Comparison of ENCODE assay signal across 8 cellular contexts in genomic region chr12:50017047-50017446, GRCh38. TPM values are rescaled to one million over a fixed set of nuclear protein-coding genes. Genes with fewer than 3 reads are reported as not detected.
DNase-seq lines count a peak whose midpoint lies in the region; ATAC-seq, FAIRE-seq and TF ChIP-seq lines count a peak whose summit lies in the region.

No MANE protein-coding gene starts in this region.

- H3K36me3 ChIP-seq in HEK293 (ENCODE audit: control insufficient read depth in 2 of 2, insufficient read depth in 1 of 2, low read length in 2 of 2) (peaks cover 28 to 40% of the 10 kb centered on the region in 2 experiments), bronchial epithelial cell (ENCODE audit: control insufficient read depth, insufficient read depth, low read length) (no peaks in the 10 kb centered on the region), skeletal muscle satellite cell (ENCODE audit: insufficient read depth, low read length) (peaks cover 8% of the 10 kb centered on the region)

- no peak overlapping the region for H3K4me3 ChIP-seq in HEK293 (ENCODE audit: low read depth, low read length)
- H3K4me3 ChIP-seq in bronchial epithelial cell (ENCODE audit: low read depth, low read length), result no peak overlapping the region
- H3K4me3 ChIP-seq in skeletal muscle satellite cell (ENCODE audit: low read length), result peak overlapping the region; percentile 52

- H3K9me3 ChIP-seq in HEK293 (ENCODE audit: control insufficient read depth, insufficient read depth, low read depth, low read length), result no peaks in the 10 kb centered on the region
- H3K9me3 ChIP-seq in skeletal muscle satellite cell (replicated peaks; ENCODE audit: low read length), result no peaks in the 10 kb centered on the region

- peak overlapping the region; percentile 81 for H3K4me2 ChIP-seq in skeletal muscle satellite cell (ENCODE audit: low read length)

- H3K27me3 ChIP-seq in bronchial epithelial cell (ENCODE audit: control insufficient read depth, insufficient read depth, low read length) (no peaks in the 10 kb centered on the region), skeletal muscle satellite cell (ENCODE audit: control insufficient read depth, insufficient read depth, low read length) (no peaks in the 10 kb centered on the region)

- FAIRE-seq in bronchial epithelial cell (lab: Jason Lieb, UNC), result no peak

- CTCF ChIA-PET in HEK293 (lab: Yijun Ruan, JAX), result interaction anchor here (0.7 to 5.6 kb wide), 4 partner anchors 22 to 235 kb away, joined by 5 to 23 read pairs (median 8); no protein-coding TSS in a partner anchor

- POLR2A ChIA-PET in HEK293 (lab: Yijun Ruan, JAX), result interaction anchor here (1.9 kb wide), 1 partner anchor 8 kb away, joined by 5 read pairs; the partner anchor contains the start of gene RACGAP1

- TF ChIP-seq CTCF in HEK293 (tag by site-specific recombination; IDR thresholded peaks at IDR 0.05) (no peak), bronchial epithelial cell (IDR thresholded peaks at IDR 0.05; ENCODE audit: insufficient read depth, low read length, severe bottlenecking) (no peak)

- H3K4me1 ChIP-seq in HEK293 (ENCODE audit: control insufficient read depth, insufficient read depth, low read length) (peaks cover 12% of the 10 kb centered on the region), skeletal muscle satellite cell (ENCODE audit: control insufficient read depth, insufficient read depth, low read length) (peaks cover 32% of the 10 kb centered on the region)

- ATAC-seq in GM21360 (IDR thresholded peaks at IDR 0.05; ENCODE audit: unreplicated experiment), result no peak

- DNase-seq in bronchial epithelial cell (ENCODE audit: low read depth) (peak; percentile 79), iris pigment epithelial cell (ENCODE audit: low read depth) (peak; percentile 94), NCI-H748 (lab: John Stamatoyannopoulos, UW; ENCODE audit: unreplicated experiment) (no peak), NCI-H2081 treated with DMSO at 0.1 percent for 48 hours (lab: John Stamatoyannopoulos, UW) (no peak), HuH-7.5 (ENCODE audit: low spot score) (no peak)

- peak overlapping the region; percentile 59 for H3K9ac ChIP-seq in skeletal muscle satellite cell (ENCODE audit: low read depth, low read length)

- peak overlapping the region; percentile 13; the same call in 1 of the 2 replicates for H3K27ac ChIP-seq in HEK293 (ENCODE audit: extremely low read depth, low read depth, low read length)

TF ChIP-seq in HEK293, 187 proteins besides CTCF, POLR2A, EP300 and RAD21:
- TF ChIP-seq ZBTB21 (tag by site-specific recombination; IDR thresholded peaks at IDR 0.05) (peak; percentile 75), ZNF629 (tag by site-specific recombination; IDR thresholded peaks at IDR 0.05) (peak; percentile 76; the same call in 1 of the 2 replicates), ATF2 (tag by site-specific recombination; IDR thresholded peaks at IDR 0.05; ENCODE audit: low read depth) (peak; percentile 93), ZNF600 (tag by site-specific recombination; IDR thresholded peaks at IDR 0.05) (0 out of 2 replicates have a peak, but pooled peaks have one; percentile 21), FEZF1 (tag by site-specific recombination; IDR thresholded peaks at IDR 0.05) (no peak), GLI4 (tag by site-specific recombination; IDR thresholded peaks at IDR 0.05) (no peak), ZFP37 (tag by site-specific recombination; IDR thresholded peaks at IDR 0.05) (no peak)

RNA-seq across cellular contexts. Expression of gene RACGAP1, which starts 8.2 kb away (rescaled TPM):
- total RNA-seq in bronchial epithelial cell, result 9.6 and 11.3 TPM in 2 replicates
- total RNA-seq in skeletal muscle satellite cell (2012; rRNA removed), result 36.5 and 60.9 TPM in 2 replicates

RNA-seq across cellular contexts. Expression of gene ASIC1, which starts 40.3 kb away (rescaled TPM):
- 1.3 and 1.4 TPM in 2 replicates for total RNA-seq in bronchial epithelial cell
- total RNA-seq in skeletal muscle satellite cell (2012; rRNA removed), result 0.76 and 0.87 TPM in 2 replicates

RNA-seq across cellular contexts. Expression of gene AQP6, which starts 44.3 kb away (rescaled TPM):
- total RNA-seq in bronchial epithelial cell, result under 0.01 TPM in 1 of 2 replicates, not detected in the other
- total RNA-seq in skeletal muscle satellite cell (2012; rRNA removed), result not detected in 2 replicates

RNA-seq across cellular contexts. Expression of gene AQP5, which starts 55.4 kb away (rescaled TPM):
- total RNA-seq in bronchial epithelial cell, result 1.3 and 9.9 TPM in 2 replicates
- total RNA-seq in skeletal muscle satellite cell (2012; rRNA removed), result not detected in 2 replicates

Comparison
In these comparisons a context has a peak if more than half of its experiments do, and no peak if none do; other contexts are left out.
1. DNase-seq: peak in bronchial epithelial cell (single experiment) and iris pigment epithelial cell (single experiment); none in NCI-H748 (single experiment), NCI-H2081 treated with DMSO at 0.1 percent for 48 hours (single experiment) and HuH-7.5 (single experiment).